14 cellular contexts compared by ENCODE assay signal in genomic region chr14:96205994-96206392, GRCh38. TPM values are rescaled to one million over a fixed set of nuclear protein-coding genes. Genes with fewer than 3 reads are reported as not detected.
DNase-seq lines count a peak whose midpoint lies in the region; ATAC-seq and TF ChIP-seq lines count a peak whose summit lies in the region.
"Had no signal": no experiment of that assay in that cellular context is flagged by ENCODE, and none has a peak within 500 bp of the region (broad histone marks: within the 10 kb centered on the region; RNA-seq: fewer than 3 reads in every experiment).

No MANE protein-coding gene starts in this region.

- H3K9me3 Mint-ChIP-seq in Calu3 (ENCODE audit: low read depth, unreplicated experiment): no peaks in the 10 kb centered on the region
- H3K9me3 Mint-ChIP-seq: CD4-positive, alpha-beta T cell; neural crest cell had no signal

- POLR2A ChIA-PET in RWPE1 (lab: Yijun Ruan, JAX; ENCODE audit: low non-redundant PET): no interaction called here

- H3K27me3 ChIP-seq in esophagus squamous epithelium (peaks cover 0 to 17% (median 0%) of the 10 kb centered on the region in 4 donors), skeletal muscle satellite cell (ENCODE audit: control insufficient read depth, insufficient read depth, low read length) (peaks cover 3% of the 10 kb centered on the region)

- WGBS in esophagus squamous epithelium, 2 donors: 0 to 30% methylated on average over 2 to 4 of the region's 6 CpGs

- no peak overlapping the region for H3K27ac Mint-ChIP-seq in Calu3 (ENCODE audit: unreplicated experiment)
- H3K27ac Mint-ChIP-seq: CD4-positive, alpha-beta T cell; IgD-negative memory B cell had no signal

- intact Hi-C loops in Calu3 (cut with micrococcal nuclease; ENCODE audit: unreplicated experiment): loop anchor here (10.0 kb wide), 1 partner anchor 101 kb away; no protein-coding TSS in a partner anchor
- intact Hi-C loops in esophagus squamous epithelium (cut with DNase I): loop anchor here (10.0 kb wide), 1 partner anchor 101 kb away; no protein-coding TSS in a partner anchor
- intact Hi-C loops in Right ventricle myocardium inferior (cut with DNase I): no loop called here

- H3K4me1 ChIP-seq in esophagus squamous epithelium (peaks cover 22 to 80% (median 33%) of the 10 kb centered on the region in 3 donors), skeletal muscle satellite cell (ENCODE audit: control insufficient read depth, insufficient read depth, low read length) (peaks cover 19% of the 10 kb centered on the region)

- H3K9ac ChIP-seq in skeletal muscle satellite cell (ENCODE audit: low read depth, low read length): no peak overlapping the region

- peaks cover 8% of the 10 kb centered on the region for H3K36me3 Mint-ChIP-seq in Calu3 (ENCODE audit: insufficient read depth, unreplicated experiment)

- in situ Hi-C loops in GM13977 (cut with MboI; ENCODE audit: low pct_unique_long_range_greater_than_20kb, low sequenced_read_pairs, unreplicated experiment): no loop called here

- no peak for TF ChIP-seq CTCF in Calu3 (IDR thresholded peaks at IDR 0.05; ENCODE audit: unreplicated experiment)
- no peak for TF ChIP-seq CTCF in RWPE1 (conservative IDR thresholded peaks at IDR 0.05; ENCODE audit: low read depth)
- TF ChIP-seq CTCF in esophagus squamous epithelium (IDR thresholded peaks at IDR 0.05): no peak
- no peak for TF ChIP-seq CTCF in GM10266 (IDR thresholded peaks at IDR 0.05; ENCODE audit: control insufficient read depth, insufficient read depth, low read depth, missing control alignments)
- no peak for TF ChIP-seq CTCF in GM13977 (IDR thresholded peaks at IDR 0.05; ENCODE audit: extremely low read depth, insufficient read depth, missing control alignments)

- peaks cover 41% of the 10 kb centered on the region for H3K27me3 Mint-ChIP-seq in Calu3 (ENCODE audit: unreplicated experiment)

- H3K4me2 ChIP-seq in skeletal muscle satellite cell (ENCODE audit: low read length): peak overlapping the region; percentile 99

- H3K27ac ChIP-seq in RWPE1 (peak overlapping the region; percentile 90), esophagus squamous epithelium (peak overlapping the region; percentile 91 to 97 (median 96))

- TSS peak; percentile 46 for BruUV-seq in Calu3 (replicated peaks; lab: Mats Ljungman, UMichigan)

- H3K4me3 ChIP-seq in esophagus squamous epithelium (peak overlapping the region; percentile 65 to 75 (median 68)), skeletal muscle satellite cell (ENCODE audit: low read length) (no peak overlapping the region)

- DNase-seq in Calu3 (no peak), RWPE1 (ENCODE audit: low spot score) (no peak), esophagus squamous epithelium (lab: John Stamatoyannopoulos, UW) (no peak), Right ventricle myocardium inferior (ENCODE audit: missing footprints) (no peak), GM10266 (ENCODE audit: extremely low spot score) (no peak), GM13977 (ENCODE audit: low spot score) (no peak)
- DNase-seq: anterior cingulate cortex; CD4-positive, alpha-beta T cell; NCI-H2029 treated with DMSO at 0.1 percent for 48 hours had no signal

- peaks cover 16% of the 10 kb centered on the region for H3K4me1 Mint-ChIP-seq in Calu3 (ENCODE audit: low read depth, unreplicated experiment)

- H3K36me3 ChIP-seq in esophagus squamous epithelium: peaks cover 0 to 28% (median 4%) of the 10 kb centered on the region in 3 donors
- no peaks in the 10 kb centered on the region for H3K36me3 ChIP-seq in skeletal muscle satellite cell (ENCODE audit: insufficient read depth, low read length)

- CTCF ChIA-PET in Calu3 (lab: Charles Lee): no interaction called here
- CTCF ChIA-PET in RWPE1 (lab: Yijun Ruan, JAX): interaction anchor here (0.8 kb wide), 1 partner anchor 70 kb away, joined by 3 read pairs; no protein-coding TSS in a partner anchor

- H3K9me3 ChIP-seq in esophagus squamous epithelium (no peaks in the 10 kb centered on the region), skeletal muscle satellite cell (replicated peaks; ENCODE audit: low read length) (no peaks in the 10 kb centered on the region)

- no peak for ATAC-seq in GM19467 (IDR thresholded peaks at IDR 0.05; ENCODE audit: unreplicated experiment)
- no peak for ATAC-seq in Right ventricle myocardium inferior
- ATAC-seq: Panc1 had no signal

- H3K4me3 Mint-ChIP-seq in Calu3 (ENCODE audit: low read depth, unreplicated experiment): no peak overlapping the region
- H3K4me3 Mint-ChIP-seq: CD4-positive, alpha-beta T cell; IgD-negative memory B cell; neural crest cell had no signal

- no peak for TF ChIP-seq POLR2A in esophagus squamous epithelium (IDR thresholded peaks at IDR 0.05)

RNA-seq across cellular contexts. Expression of gene BDKRB2, which starts 1.4 kb away (rescaled TPM):
- total RNA-seq in Calu3 (2022) (0.27 and 0.28 TPM in 2 replicates), esophagus squamous epithelium (10 to 100 TPM; 18.8 to 31.2 (median 20.0) TPM), Right ventricle myocardium inferior (0.76 TPM)
- total RNA-seq in skeletal muscle satellite cell (2012; rRNA removed): 17.5 and 18.8 TPM in 2 replicates
- total RNA-seq: CD4-positive, alpha-beta T cell had no signal

RNA-seq across cellular contexts. Expression of gene BDKRB1, which starts 50.0 kb away (rescaled TPM):
- total RNA-seq in Calu3 (2022): not detected in 2 replicates
- 10 to 100 TPM in 1 of 4 donors, 1 to 10 TPM in 3; 4.0 to 12.2 (median 5.7) TPM for total RNA-seq in esophagus squamous epithelium
- total RNA-seq in skeletal muscle satellite cell (2012; rRNA removed): 3.3 and 3.9 TPM in 2 replicates
- total RNA-seq in Right ventricle myocardium inferior: not detected
- total RNA-seq: CD4-positive, alpha-beta T cell; neural crest cell had no signal

Comparison
In these comparisons a context has a peak if more than half of its experiments do, and no peak if none do; other contexts are left out.
1. RNA of gene BDKRB2, which starts 1.4 kb away (total RNA-seq): 18.8 to 31.2 TPM in esophagus squamous epithelium; 0.76 TPM in Right ventricle myocardium inferior (single experiment) and 0.27 to 0.28 TPM in Calu3; every median in the first group is over 10 times any median in the second.